14 cellular contexts compared by ENCODE assay signal in genomic region chr1:84991097-84991890, GRCh38. TPM values are rescaled to one million over a fixed set of nuclear protein-coding genes. Genes with fewer than 3 reads are reported as not detected.
A peak's percentile ranks its signal among the peaks of the same experiment; 100 is the strongest.
DNase-seq lines count a peak whose midpoint lies in the region; ATAC-seq and TF ChIP-seq lines count a peak whose summit lies in the region.
"Had no signal": no experiment of that assay in that cellular context is flagged by ENCODE, and none has a peak within 500 bp of the region (broad histone marks: within the 10 kb centered on the region; RNA-seq: fewer than 3 reads in every experiment).

No MANE protein-coding gene starts in this region.

- H3K27ac Mint-ChIP-seq in effector memory CD8-positive, alpha-beta T cell: peak overlapping the region; percentile 25 to 92
- H3K27ac Mint-ChIP-seq in endothelial cell (ENCODE audit: unreplicated experiment): no peak overlapping the region

- peak; percentile 36 for ATAC-seq in GM18511 (IDR thresholded peaks at IDR 0.05; ENCODE audit: unreplicated experiment)
- ATAC-seq in GM21786 (IDR thresholded peaks at IDR 0.05; ENCODE audit: unreplicated experiment): peak; percentile 17
- no peak for ATAC-seq in effector memory CD8-positive, alpha-beta T cell (replicated peaks)
- ATAC-seq: SK-N-SH treated with all-trans-retinoic acid at 6 μM for 48 hours had no signal

- peaks cover 27 to 58% of the 10 kb centered on the region in 2 donors for H3K4me1 Mint-ChIP-seq in effector memory CD8-positive, alpha-beta T cell (ENCODE audit: low read depth in 2 of 2)
- peaks cover 7% of the 10 kb centered on the region for H3K4me1 Mint-ChIP-seq in endothelial cell (ENCODE audit: unreplicated experiment)

- H3K27me3 Mint-ChIP-seq in effector memory CD8-positive, alpha-beta T cell: no peaks in the 10 kb centered on the region
- H3K27me3 Mint-ChIP-seq in endothelial cell (ENCODE audit: unreplicated experiment): peaks cover 6% of the 10 kb centered on the region

- no peaks in the 10 kb centered on the region for H3K9me3 Mint-ChIP-seq in effector memory CD8-positive, alpha-beta T cell
- no peaks in the 10 kb centered on the region for H3K9me3 Mint-ChIP-seq in endothelial cell (ENCODE audit: unreplicated experiment)

- peak overlapping the region; percentile 45 to 77 for H3K4me3 Mint-ChIP-seq in effector memory CD8-positive, alpha-beta T cell
- no peak overlapping the region for H3K4me3 Mint-ChIP-seq in endothelial cell (ENCODE audit: unreplicated experiment)

- no peak for TF ChIP-seq CTCF in endothelial cell (IDR thresholded peaks at IDR 0.05; ENCODE audit: unreplicated experiment)

- peak; percentile 74 for DNase-seq in KBM-7
- DNase-seq in effector memory CD8-positive, alpha-beta T cell: no peak
- DNase-seq in NCI-H2029 (lab: John Stamatoyannopoulos, UW): no peak
- no peak for DNase-seq in endothelial cell (ENCODE audit: low spot score)
- DNase-seq in stimulated activated CD4-positive, alpha-beta T cell treated with anti-CD3 and anti-CD28 coated beads, Interleukin-2, amount 100 ng/mL, for 48 hours: no peak
- DNase-seq: colonic mucosa, EL, glutamatergic neuron, NCI-H2171 had no signal

- in situ Hi-C loops in KBM-7 (cut with MboI; ENCODE audit: low pct_unique_long_range_greater_than_20kb, low sequenced_read_pairs): no loop called here

- H3K36me3 Mint-ChIP-seq in effector memory CD8-positive, alpha-beta T cell (ENCODE audit: insufficient read depth): peaks cover 12% of the 10 kb centered on the region
- H3K36me3 Mint-ChIP-seq in endothelial cell (ENCODE audit: low read depth, unreplicated experiment): no peaks in the 10 kb centered on the region

RNA-seq across cellular contexts. Expression of gene MCOLN2, which starts 5.6 kb away (rescaled TPM):
- total RNA-seq in endothelial cell (ENCODE audit: unreplicated experiment): 0.64 TPM
- total RNA-seq: HT-29, lung microvascular endothelial cell had no signal

RNA-seq across cellular contexts. Expression of gene MCOLN3, which starts 57.0 kb away (rescaled TPM):
- 0.90 TPM for total RNA-seq in endothelial cell (ENCODE audit: unreplicated experiment)
- total RNA-seq: HT-29, lung microvascular endothelial cell had no signal
